Comparison of ENCODE assay signal across 8 cellular contexts in the genomic region with DNA sequence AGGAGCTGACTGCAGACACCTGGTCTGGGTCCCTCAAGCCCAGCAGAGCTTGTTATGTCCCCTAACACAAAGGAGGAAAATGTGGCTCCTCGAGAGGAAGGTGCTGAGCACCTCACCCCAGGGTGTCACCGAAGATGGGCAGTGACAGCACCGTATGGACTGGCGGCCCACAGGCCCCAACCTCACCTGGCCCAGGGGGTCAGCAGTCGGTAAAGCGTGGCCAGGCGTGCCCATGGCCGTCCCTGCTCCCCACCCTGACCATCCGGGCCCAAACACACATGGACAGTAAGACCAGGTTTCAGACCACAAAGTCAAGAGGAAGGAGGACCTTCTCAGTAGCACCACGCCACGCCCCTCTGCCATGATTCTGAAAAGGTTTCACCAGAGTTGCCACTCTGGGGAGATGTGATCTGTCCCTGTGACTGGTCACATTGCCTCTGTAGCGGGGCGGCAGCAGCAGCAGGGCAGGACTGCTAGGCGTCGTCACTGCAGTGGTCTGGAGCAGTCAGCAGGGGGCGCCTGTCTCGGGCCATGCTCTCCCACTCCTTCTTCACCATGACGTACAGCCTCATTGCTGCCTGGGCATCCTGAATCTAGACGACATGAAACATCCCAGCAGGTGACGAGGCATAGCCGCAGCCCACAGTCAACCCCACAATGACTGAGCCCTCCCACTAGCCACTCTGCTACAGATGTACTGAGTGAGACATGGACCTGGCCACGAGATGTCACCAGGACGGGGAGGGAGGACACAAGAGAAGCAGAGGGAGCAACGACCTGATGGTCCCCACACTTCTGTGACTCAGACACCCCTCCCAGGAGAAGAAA. TPM values are rescaled to one million over a fixed set of nuclear protein-coding genes. Genes with fewer than 3 reads are reported as not detected.
DNase-seq lines count a peak whose midpoint lies in the region; ATAC-seq and TF ChIP-seq lines count a peak whose summit lies in the region.

No MANE protein-coding gene starts in this region.

- H3K4me1 ChIP-seq in BE2C (no peaks in the 10 kb centered on the region), right atrium auricular region (peaks cover 0 to 7% of the 10 kb centered on the region in 2 donors)

- ATAC-seq in GM21390 (IDR thresholded peaks at IDR 0.05; ENCODE audit: unreplicated experiment) (peak; percentile 65), sciatic nerve (peak; percentile 84), GM21786 (IDR thresholded peaks at IDR 0.05; ENCODE audit: unreplicated experiment) (no peak)

- no peak overlapping the region for H3K27ac ChIP-seq in right atrium auricular region

- H3K9me3 ChIP-seq in BE2C, result no peaks in the 10 kb centered on the region
- H3K9me3 ChIP-seq in right atrium auricular region, result no peaks in the 10 kb centered on the region

- intact Hi-C loops in sciatic nerve (cut with DNase I), result no loop called here

- H3K27me3 ChIP-seq in BE2C, result no peaks in the 10 kb centered on the region
- no peaks in the 10 kb centered on the region for H3K27me3 ChIP-seq in right atrium auricular region

- DNase-seq in BE2C (peak; percentile 86), NCI-H1105 (lab: John Stamatoyannopoulos, UW) (peak; percentile 23), T-helper 22 cell (ENCODE audit: low read depth) (peak; percentile 55), amniotic stem cell (lab: John Stamatoyannopoulos, UW) (peak; percentile 52), right atrium auricular region (ENCODE audit: low spot score) (peak; percentile 73), sciatic nerve (ENCODE audit: low spot score) (peak; percentile 84)

- H3K36me3 ChIP-seq in BE2C (peaks cover 47% of the 10 kb centered on the region), right atrium auricular region (peaks cover 55% of the 10 kb centered on the region)

- no peak overlapping the region for H3K4me3 ChIP-seq in BE2C (ENCODE audit: low read depth, low read length)
- H3K4me3 ChIP-seq in right atrium auricular region, result no peak overlapping the region

- peak; percentile 96 for TF ChIP-seq CTCF in BE2C (IDR thresholded peaks at IDR 0.05; ENCODE audit: low read depth, low read length)
- peak; percentile 86 to 92 for TF ChIP-seq CTCF in right atrium auricular region (IDR thresholded peaks at IDR 0.05)

RNA-seq across cellular contexts. Expression of a gene that starts 11.1 kb away (rescaled TPM):
- 63.9 TPM for polyA plus RNA-seq in BE2C (2012; ENCODE audit: insufficient read depth, insufficient read length, low read depth)
- total RNA-seq in right atrium auricular region (10 to 100 TPM; 13.4 to 13.8 TPM), sciatic nerve (23.8 TPM)

RNA-seq across cellular contexts. Expression of a gene that starts 15.5 kb away (rescaled TPM):
- polyA plus RNA-seq in BE2C (2012; ENCODE audit: insufficient read depth, insufficient read length, low read depth), result 6.1 TPM
- total RNA-seq in right atrium auricular region (1 to 10 TPM; 2.0 to 2.4 TPM), sciatic nerve (4.6 TPM)

RNA-seq across cellular contexts. Expression of a gene that starts 30.5 kb away (rescaled TPM):
- polyA plus RNA-seq in BE2C (2012; ENCODE audit: insufficient read depth, insufficient read length, low read depth), result 4.9 TPM
- total RNA-seq in right atrium auricular region, result under 1 TPM in 1 of 2 donors, not detected in 1; 0.90 TPM
- 2.6 TPM for total RNA-seq in sciatic nerve

RNA-seq across cellular contexts. Expression of a gene that starts 30.8 kb away (rescaled TPM):
- polyA plus RNA-seq in BE2C (2012; ENCODE audit: insufficient read depth, insufficient read length, low read depth), result 349 TPM
- 100 to 1,000 TPM in 1 of 2 donors, 10 to 100 TPM in 1; 96.0 to 124 TPM for total RNA-seq in right atrium auricular region
- 91.3 TPM for total RNA-seq in sciatic nerve

RNA-seq across cellular contexts. Expression of a gene that starts 50.3 kb away (rescaled TPM):
- 240 TPM for polyA plus RNA-seq in BE2C (2012; ENCODE audit: insufficient read depth, insufficient read length, low read depth)
- 10 to 100 TPM; 18.1 to 45.9 TPM for total RNA-seq in right atrium auricular region
- 13.6 TPM for total RNA-seq in sciatic nerve

Comparison
In these comparisons a context has a peak if more than half of its experiments do, and no peak if none do; other contexts are left out.
1. DNase-seq: peak in every context shown above with its lines; median percentile 86 in BE2C; 84 in sciatic nerve; 73 in right atrium auricular region; 55 in T-helper 22 cell; 52 in amniotic stem cell; 23 in NCI-H1105.